Comparison of ENCODE assay signal across 8 cellular contexts in the genomic region with DNA sequence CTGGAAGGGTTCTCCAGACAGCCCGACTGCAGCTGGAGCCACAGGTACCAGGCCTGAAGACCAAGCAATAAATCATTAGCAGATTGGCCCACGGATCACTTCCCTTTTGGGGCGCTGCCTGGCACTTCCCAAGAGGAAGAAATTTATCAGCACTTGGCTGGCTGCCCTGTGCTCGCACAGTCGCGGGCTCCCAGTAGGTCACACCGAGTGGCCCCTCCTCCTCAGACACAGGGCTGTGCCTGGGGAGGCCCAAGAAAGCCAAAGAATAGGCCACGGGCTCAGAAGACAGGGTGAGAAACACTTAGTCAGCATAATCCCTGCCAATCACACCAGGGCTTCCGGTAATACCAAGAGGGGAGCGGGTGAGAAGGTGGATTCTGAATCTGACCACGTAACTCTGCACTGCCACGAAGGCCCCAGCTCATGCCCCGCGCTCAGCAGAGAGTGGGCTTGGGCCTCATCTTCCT.
DNase-seq lines count a peak whose midpoint lies in the region; ATAC-seq, FAIRE-seq and TF ChIP-seq lines count a peak whose summit lies in the region.

No MANE protein-coding gene starts in this region.

- peak; percentile 89 to 91 for ATAC-seq in lower lobe of right lung
- ATAC-seq in aorta (ENCODE audit: low FRiP score), result peak; percentile 81

- H3K36me3 Mint-ChIP-seq in activated naive CD4-positive, alpha-beta T cell treated with anti-CD3 and anti-CD28 coated beads for 36 hours (ENCODE audit: low read depth), result no peaks in the 10 kb centered on the region

- H3K4me1 ChIP-seq in lower lobe of right lung (peaks cover 8% of the 10 kb centered on the region), aorta (ENCODE audit: control insufficient read depth in 1 of 2, insufficient read depth in 2 of 2, low read length in 2 of 2) (no peaks in the 10 kb centered on the region)

- H3K9me3 ChIP-seq in lower lobe of right lung (no peaks in the 10 kb centered on the region), aorta (ENCODE audit: control insufficient read depth, low read length) (peaks cover 2% of the 10 kb centered on the region)

- H3K27ac ChIP-seq in lower lobe of right lung, result no peak overlapping the region
- no peak overlapping the region for H3K27ac ChIP-seq in aorta (ENCODE audit: low read depth in 1 of 2, low read length in 2 of 2)

- WGBS in aorta, 2 donors, result 9 to 17% methylated on average over 14 of the region's 14 CpGs

- peaks cover 18% of the 10 kb centered on the region for H3K27me3 Mint-ChIP-seq in activated naive CD4-positive, alpha-beta T cell treated with anti-CD3 and anti-CD28 coated beads for 36 hours (ENCODE audit: low read depth)

- no peak overlapping the region for H3K27ac Mint-ChIP-seq in activated naive CD4-positive, alpha-beta T cell treated with anti-CD3 and anti-CD28 coated beads for 36 hours

- H3K9me3 Mint-ChIP-seq in activated naive CD4-positive, alpha-beta T cell treated with anti-CD3 and anti-CD28 coated beads for 36 hours, result no peaks in the 10 kb centered on the region

- CTCF ChIA-PET in activated naive CD4-positive, alpha-beta T cell treated with anti-CD3 and anti-CD28 coated beads for 36 hours (lab: Charles Lee), result no interaction called here

- no peaks in the 10 kb centered on the region for H3K4me1 Mint-ChIP-seq in activated naive CD4-positive, alpha-beta T cell treated with anti-CD3 and anti-CD28 coated beads for 36 hours (ENCODE audit: low read depth)

- H3K4me3 Mint-ChIP-seq in activated naive CD4-positive, alpha-beta T cell treated with anti-CD3 and anti-CD28 coated beads for 36 hours, result no peak overlapping the region

- TF ChIP-seq CTCF in lower lobe of right lung (IDR thresholded peaks at IDR 0.05), result no peak
- TF ChIP-seq CTCF in D721Med (IDR thresholded peaks at IDR 0.05; ENCODE audit: insufficient read depth, missing control alignments), result no peak

- H3K27me3 ChIP-seq in lower lobe of right lung (ENCODE audit: low read depth), result no peaks in the 10 kb centered on the region
- H3K27me3 ChIP-seq in aorta (ENCODE audit: control insufficient read depth in 1 of 2, insufficient read depth in 2 of 2, low read length in 1 of 2), result no peaks in the 10 kb centered on the region

- H3K36me3 ChIP-seq in lower lobe of right lung, result no peaks in the 10 kb centered on the region
- no peaks in the 10 kb centered on the region for H3K36me3 ChIP-seq in aorta (ENCODE audit: control insufficient read depth in 1 of 2, insufficient read depth in 2 of 2, low read length in 1 of 2)

- intact Hi-C loops in activated naive CD4-positive, alpha-beta T cell treated with anti-CD3 and anti-CD28 coated beads for 36 hours (cut with micrococcal nuclease), result no loop called here
- intact Hi-C loops in lower lobe of right lung (cut with DNase I) (no loop called here), aorta (cut with DNase I) (no loop called here)

- DNase-seq in activated naive CD4-positive, alpha-beta T cell treated with anti-CD3 and anti-CD28 coated beads for 36 hours, result peak; percentile 15
- DNase-seq in activated naive CD4-positive, alpha-beta T cell treated with anti-CD3 and anti-CD28 coated beads, Interleukin-2, amount 50 U/mL, for 16 hours, result no peak
- DNase-seq in anterior cingulate cortex (lab: John Stamatoyannopoulos, UW), result peak in 30 of 58 donors; percentile 1 to 57 (median 11)
- DNase-seq in lower lobe of right lung, result peak; percentile 85
- DNase-seq in aorta, result peak; percentile 82 to 86
- no peak for DNase-seq in D721Med (ENCODE audit: insufficient read length, low spot score)
- no peak for DNase-seq in DMS79 (lab: John Stamatoyannopoulos, UW)
- DNase-seq in NK-92 (lab: John Stamatoyannopoulos, UW; ENCODE audit: unreplicated experiment), result no peak

- no peak for FAIRE-seq in D721Med (lab: Jason Lieb, UNC)

- H3K4me3 ChIP-seq in lower lobe of right lung (no peak overlapping the region), aorta (ENCODE audit: low read length in 2 of 2) (no peak overlapping the region)

Comparison
In these comparisons a context has a peak if more than half of its experiments do, and no peak if none do; other contexts are left out.
1. DNase-seq: peak in activated naive CD4-positive, alpha-beta T cell treated with anti-CD3 and anti-CD28 coated beads for 36 hours (single experiment), anterior cingulate cortex (30 of 58), lower lobe of right lung (single experiment) and aorta (2 of 2); none in activated naive CD4-positive, alpha-beta T cell treated with anti-CD3 and anti-CD28 coated beads, Interleukin-2, amount 50 U/mL, for 16 hours (single experiment), D721Med (single experiment), DMS79 (single experiment) and NK-92 (single experiment).